In the genomic region with DNA sequence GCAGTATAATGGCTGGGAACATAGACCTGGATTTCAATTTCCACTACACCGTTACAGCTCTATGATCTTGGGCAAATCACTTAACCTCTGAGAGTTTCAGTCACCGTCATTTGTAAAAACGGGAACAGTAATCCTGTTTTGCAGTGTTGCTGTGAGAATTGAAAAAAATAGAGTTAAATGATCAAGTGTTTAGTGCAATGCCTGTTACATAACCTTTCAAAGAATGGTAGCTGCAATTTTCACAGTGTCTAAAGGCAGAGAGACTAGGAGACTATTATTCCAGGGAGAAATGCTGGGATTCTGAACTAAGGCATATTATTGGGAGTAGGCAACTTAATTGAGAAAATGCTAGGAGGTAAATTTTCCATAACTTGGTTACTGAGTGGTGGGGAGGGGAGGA, we compare ENCODE assay signal across 17 cellular contexts. TPM values are rescaled to one million over a fixed set of nuclear protein-coding genes. Genes with fewer than 3 reads are reported as not detected.
DNase-seq lines count a peak whose midpoint lies in the region; ATAC-seq and TF ChIP-seq lines count a peak whose summit lies in the region.
"Had no signal": no experiment of that assay in that cellular context is flagged by ENCODE, and none has a peak within 500 bp of the region (broad histone marks: within the 10 kb centered on the region; RNA-seq: fewer than 3 reads in every experiment).

No MANE protein-coding gene starts in this region.

- no peaks in the 10 kb centered on the region for H3K4me1 ChIP-seq in OCI-LY7 (ENCODE audit: insufficient read depth, low read length, poor library complexity, severe bottlenecking)
- H3K4me1 ChIP-seq: colonic mucosa had no signal

- TF ChIP-seq CTCF in HL-60 (IDR thresholded peaks at IDR 0.05; ENCODE audit: insufficient read depth, low read length) (no peak), natural killer cell (IDR thresholded peaks at IDR 0.05) (no peak), OCI-LY7 (conservative IDR thresholded peaks at IDR 0.05; ENCODE audit: low read length) (no peak)

- no TSS peak for BruUV-seq in OCI-LY7 (replicated peaks; lab: Mats Ljungman, UMichigan)

- peaks cover 67% of the 10 kb centered on the region for H3K4me1 Mint-ChIP-seq in activated naive CD8-positive, alpha-beta T cell treated with anti-CD3 and anti-CD28 coated beads, Interleukin-2, amount 50 U/mL, for 24 hours
- peaks cover 65 to 69% of the 10 kb centered on the region in 2 donors for H3K4me1 Mint-ChIP-seq in natural killer cell

- intact Hi-C loops in natural killer cell (cut with micrococcal nuclease) = no loop called here
- intact Hi-C loops in OCI-LY7 (cut with micrococcal nuclease; ENCODE audit: unreplicated experiment) = no loop called here

- no peak overlapping the region for H3K27ac Mint-ChIP-seq in activated naive CD8-positive, alpha-beta T cell treated with anti-CD3 and anti-CD28 coated beads, Interleukin-2, amount 50 U/mL, for 24 hours
- peak overlapping the region in 1 of 2 donors; percentile 28 for H3K27ac Mint-ChIP-seq in natural killer cell

- peaks cover 23% of the 10 kb centered on the region for H3K36me3 Mint-ChIP-seq in activated naive CD8-positive, alpha-beta T cell treated with anti-CD3 and anti-CD28 coated beads, Interleukin-2, amount 50 U/mL, for 24 hours (ENCODE audit: low read depth)
- no peaks in the 10 kb centered on the region for H3K36me3 Mint-ChIP-seq in natural killer cell

- H3K27ac ChIP-seq in HL-60 (replicated peaks) (peak overlapping the region; percentile 51), OCI-LY7 (ENCODE audit: low read depth, low read length, poor library complexity, severe bottlenecking) (no peak overlapping the region)
- H3K27ac ChIP-seq: colonic mucosa, ovary had no signal

- peak overlapping the region; percentile 75; the same call in 1 of the 2 replicates for H3K4me3 ChIP-seq in HL-60 (replicated peaks; ENCODE audit: insufficient read depth, low read length)
- H3K4me3 ChIP-seq in OCI-LY7 (ENCODE audit: low read depth, low read length, poor library complexity, severe bottlenecking) = no peak overlapping the region
- H3K4me3 ChIP-seq: colonic mucosa, ovary had no signal

- ATAC-seq in activated naive CD8-positive, alpha-beta T cell treated with anti-CD3 and anti-CD28 coated beads, Interleukin-2, amount 50 U/mL, for 24 hours = no peak
- no peak for ATAC-seq in natural killer cell
- ATAC-seq in activated CD4-positive, CD25-positive, alpha-beta regulatory T cell treated with anti-CD3 and anti-CD28 coated beads, Interleukin-2, amount 50 U/mL, for 24 hours = no peak

- no peak overlapping the region for H2AFZ ChIP-seq in OCI-LY7 (ENCODE audit: low read length)

- CTCF ChIA-PET in OCI-LY7 (lab: Charles Lee; ENCODE audit: unreplicated experiment) = no interaction called here

- no peaks in the 10 kb centered on the region for H3K9me3 ChIP-seq in OCI-LY7 (ENCODE audit: low read length)
- H3K9me3 ChIP-seq: colonic mucosa, ovary had no signal

- peak; percentile 15 for DNase-seq in NOMO-1 treated with DMSO at 0.1 percent for 48 hours (lab: John Stamatoyannopoulos, UW; ENCODE audit: unreplicated experiment)
- DNase-seq in NOMO-1 treated with dmso at 0.1 percent for 144 hours (lab: John Stamatoyannopoulos, UW; ENCODE audit: unreplicated experiment) = no peak
- peak in 1 of 2 experiments; percentile 18 for DNase-seq in HL-60 (ENCODE audit: low read depth in 1 of 2, low spot score in 1 of 2)
- DNase-seq in activated naive CD8-positive, alpha-beta T cell treated with anti-CD3 and anti-CD28 coated beads, Interleukin-2, amount 50 U/mL, for 24 hours = no peak
- no peak for DNase-seq in natural killer cell
- DNase-seq in OCI-LY7 (ENCODE audit: low spot score) = no peak
- DNase-seq in activated effector memory CD4-positive, alpha-beta T cell treated with Interleukin-2 at 50 U/mL for 16 hours = no peak
- DNase-seq: 8988T; colonic mucosa; DMS79 treated with DMSO at 0.1 percent for 48 hours; islet precursor cell; NCI-H1436; ovary; stimulated activated CD4-positive, alpha-beta T cell treated with anti-CD3 and anti-CD28 coated beads, Interleukin-4, amount 100 ng/mL, for 1 hour; substantia nigra; T1000 had no signal

- H3K27me3 ChIP-seq in HL-60 (ENCODE audit: insufficient read depth, poor library complexity, severe bottlenecking) = no peaks in the 10 kb centered on the region
- H3K27me3 ChIP-seq: colonic mucosa, ovary had no signal

- H4K20me1 ChIP-seq in OCI-LY7 (ENCODE audit: insufficient read depth, low read length) = no peaks in the 10 kb centered on the region

- POLR2A ChIA-PET in OCI-LY7 (lab: Charles Lee) = interaction anchor here (0.6 to 1.2 kb wide), 3 partner anchors 29 to 231 kb away, joined by 3 to 5 read pairs (median 3); no protein-coding TSS in a partner anchor

- H3K79me2 ChIP-seq in OCI-LY7 (ENCODE audit: insufficient read depth, low read depth, low read length) = no peaks in the 10 kb centered on the region

- H3K4me2 ChIP-seq in OCI-LY7 (ENCODE audit: low read length) = no peak overlapping the region; the same call in 1 of the 2 replicates

- peak overlapping the region; percentile 89 for H3K4me3 Mint-ChIP-seq in activated naive CD8-positive, alpha-beta T cell treated with anti-CD3 and anti-CD28 coated beads, Interleukin-2, amount 50 U/mL, for 24 hours
- H3K4me3 Mint-ChIP-seq in natural killer cell = peak overlapping the region; percentile 14

- no peaks in the 10 kb centered on the region for H3K9me2 ChIP-seq in OCI-LY7 (ENCODE audit: insufficient read depth, low read length)

- no peaks in the 10 kb centered on the region for H3K27me3 Mint-ChIP-seq in activated naive CD8-positive, alpha-beta T cell treated with anti-CD3 and anti-CD28 coated beads, Interleukin-2, amount 50 U/mL, for 24 hours
- H3K27me3 Mint-ChIP-seq in natural killer cell (ENCODE audit: low read depth in 2 of 2) = no peaks in the 10 kb centered on the region

- no peaks in the 10 kb centered on the region for H3K36me3 ChIP-seq in OCI-LY7 (ENCODE audit: insufficient read depth, low read length)
- H3K36me3 ChIP-seq: colonic mucosa, ovary had no signal

- no peaks in the 10 kb centered on the region for H3K9me3 Mint-ChIP-seq in activated naive CD8-positive, alpha-beta T cell treated with anti-CD3 and anti-CD28 coated beads, Interleukin-2, amount 50 U/mL, for 24 hours
- H3K9me3 Mint-ChIP-seq in natural killer cell = no peaks in the 10 kb centered on the region

RNA-seq across cellular contexts. Expression of a gene that starts 2.0 kb away (rescaled TPM):
- total RNA-seq in natural killer cell = 10 to 100 TPM; 27.4 to 36.0 (median 35.6) TPM
- 2.1 and 2.3 TPM in 2 replicates for total RNA-seq in OCI-LY7 (2014; rRNA removed; shearing (Covaris generic))
- 9.6 and 14.5 TPM in 2 replicates for total RNA-seq in OCI-LY7 (2022)
